ENCODE assay signal across 14 cellular contexts in genomic region chr6:122494665-122495272, GRCh38. TPM values are rescaled to one million over a fixed set of nuclear protein-coding genes. Genes with fewer than 3 reads are reported as not detected.
DNase-seq lines count a peak whose midpoint lies in the region; ATAC-seq and TF ChIP-seq lines count a peak whose summit lies in the region.
"Had no signal": no experiment of that assay in that cellular context is flagged by ENCODE, and none has a peak within 500 bp of the region (broad histone marks: within the 10 kb centered on the region; RNA-seq: fewer than 3 reads in every experiment).

No MANE protein-coding gene starts in this region.

- no peak overlapping the region for H3K27ac Mint-ChIP-seq in CD8-positive, alpha-beta memory T cell
- H3K27ac Mint-ChIP-seq: activated B cell treated with CpG ODN at 0.5 μM for 24 hours; CD4-positive, CD25-positive, alpha-beta regulatory T cell had no signal

- TF ChIP-seq CTCF in PC-3 (conservative IDR thresholded peaks at IDR 0.05; ENCODE audit: low read depth, low read length): no peak
- no peak for TF ChIP-seq CTCF in lower lobe of right lung (IDR thresholded peaks at IDR 0.05)
- no peak for TF ChIP-seq CTCF in A673 (conservative IDR thresholded peaks at IDR 0.05; ENCODE audit: low read depth, low read length)

- H3K4me3 Mint-ChIP-seq in CD8-positive, alpha-beta memory T cell: no peak overlapping the region
- H3K4me3 Mint-ChIP-seq: activated B cell treated with CpG ODN at 0.5 μM for 24 hours; CD4-positive, CD25-positive, alpha-beta regulatory T cell had no signal

- peaks cover 16 to 34% (median 30%) of the 10 kb centered on the region in 5 donors for H3K9me3 Mint-ChIP-seq in CD8-positive, alpha-beta memory T cell

- H3K36me3 ChIP-seq in PC-3 (ENCODE audit: low read depth, low read length) (no peaks in the 10 kb centered on the region), lower lobe of right lung (no peaks in the 10 kb centered on the region), A673 (ENCODE audit: insufficient read depth, low read length, poor library complexity, severe bottlenecking) (no peaks in the 10 kb centered on the region)
- no peaks in the 10 kb centered on the region for H3K36me3 ChIP-seq in CD8-positive, alpha-beta memory T cell (ENCODE audit: insufficient read depth, low read length)
- H3K36me3 ChIP-seq: breast epithelium, neutrophil, suprapubic skin had no signal

- CTCF ChIA-PET in PC-3 (lab: Charles Lee): interaction anchor here (1.1 kb wide), 1 partner anchor 36 kb away, joined by 11 read pairs; no protein-coding TSS in a partner anchor
- CTCF ChIA-PET in A673 (lab: Charles Lee): no interaction called here
- CTCF ChIA-PET in CD8-positive, alpha-beta memory T cell (lab: Charles Lee): interaction anchor here (3.0 kb wide), 1 partner anchor 36 kb away, joined by 9 read pairs; no protein-coding TSS in a partner anchor

- POLR2A ChIA-PET in PC-3 (lab: Charles Lee; ENCODE audit: unreplicated experiment): interaction anchor here (0.6 kb wide), 2 partner anchors 30 to 491 kb away, joined by 3 to 5 read pairs; no protein-coding TSS in a partner anchor
- POLR2A ChIA-PET in A673 (lab: Charles Lee; ENCODE audit: low non-redundant PET): no interaction called here
- POLR2A ChIA-PET in CD8-positive, alpha-beta memory T cell (lab: Charles Lee): no interaction called here

- peak overlapping the region; percentile 31 for H3K4me2 ChIP-seq in PC-3 (ENCODE audit: low read length)

- no peaks in the 10 kb centered on the region for H3K9me2 ChIP-seq in PC-3 (replicated peaks; ENCODE audit: low read length)

- peaks cover 4 to 6% (median 4%) of the 10 kb centered on the region in 3 donors for H3K4me1 Mint-ChIP-seq in CD8-positive, alpha-beta memory T cell

- H3K27me3 ChIP-seq in PC-3 (ENCODE audit: low read length) (no peaks in the 10 kb centered on the region), lower lobe of right lung (ENCODE audit: low read depth) (no peaks in the 10 kb centered on the region), A673 (replicated peaks; ENCODE audit: insufficient read depth, low read depth, low read length, poor library complexity) (no peaks in the 10 kb centered on the region)
- H3K27me3 ChIP-seq in CD8-positive, alpha-beta memory T cell (ENCODE audit: insufficient read depth, low read length, poor library complexity, severe bottlenecking): peaks cover 3% of the 10 kb centered on the region
- H3K27me3 ChIP-seq: breast epithelium, dorsolateral prefrontal cortex, neutrophil, suprapubic skin had no signal

- ATAC-seq in PC-3 (peak; percentile 77), lower lobe of right lung (peak; percentile 57 to 70)

- no peaks in the 10 kb centered on the region for H4K20me1 ChIP-seq in PC-3 (ENCODE audit: low read length)

- H3K27me3 Mint-ChIP-seq in CD8-positive, alpha-beta memory T cell: peaks cover 13 to 34% of the 10 kb centered on the region in 2 donors

- intact Hi-C loops in PC-3 (cut with micrococcal nuclease): loop anchor here (5.0 to 10.0 kb wide), 2 partner anchors 160 to 343 kb away; no protein-coding TSS in a partner anchor
- intact Hi-C loops in lower lobe of right lung (cut with DNase I): no loop called here
- intact Hi-C loops in A673 (cut with micrococcal nuclease; ENCODE audit: unreplicated experiment): no loop called here

- no peak overlapping the region for H3K27ac ChIP-seq in PC-3 (ENCODE audit: low read length)
- no peak overlapping the region for H3K27ac ChIP-seq in lower lobe of right lung
- H3K27ac ChIP-seq in A673 (ENCODE audit: low read depth, low read length, poor library complexity, severe bottlenecking): no peak overlapping the region
- no peak overlapping the region for H3K27ac ChIP-seq in CD8-positive, alpha-beta memory T cell (ENCODE audit: low read depth, low read length)
- H3K27ac ChIP-seq: dorsolateral prefrontal cortex, neutrophil, suprapubic skin had no signal

- BruUV-seq in PC-3 (replicated peaks; lab: Mats Ljungman, UMichigan) (no TSS peak), A673 (replicated peaks; lab: Mats Ljungman, UMichigan) (no TSS peak)

- no peaks in the 10 kb centered on the region for H3F3A ChIP-seq in PC-3 (ENCODE audit: low read length, unreplicated experiment)

- peak overlapping the region; percentile 24; the same call in 1 of the 2 replicates for H2AFZ ChIP-seq in PC-3 (ENCODE audit: low read length)

- H3K36me3 Mint-ChIP-seq in CD8-positive, alpha-beta memory T cell: peaks cover 0 to 6% (median 0%) of the 10 kb centered on the region in 3 donors
- H3K36me3 Mint-ChIP-seq: CD4-positive, CD25-positive, alpha-beta regulatory T cell had no signal

- H3K9me3 ChIP-seq in PC-3 (ENCODE audit: low read length) (no peaks in the 10 kb centered on the region), lower lobe of right lung (peaks cover 5% of the 10 kb centered on the region), A673 (ENCODE audit: low read depth, low read length, poor library complexity, severe bottlenecking) (no peaks in the 10 kb centered on the region)
- H3K9me3 ChIP-seq in CD8-positive, alpha-beta memory T cell (ENCODE audit: low read length): peaks cover 14% of the 10 kb centered on the region
- H3K9me3 ChIP-seq: neutrophil, suprapubic skin had no signal

- peak; percentile 7 for DNase-seq in NCI-H1105 (lab: John Stamatoyannopoulos, UW)
- no peak for DNase-seq in NCI-H1105 treated with DMSO at 0.1 percent for 48 hours (lab: John Stamatoyannopoulos, UW)
- peak; percentile 33 for DNase-seq in HT-29 (ENCODE audit: low spot score)
- peak; percentile 72 for DNase-seq in PC-3
- DNase-seq in lower lobe of right lung: no peak
- DNase-seq in A673 (ENCODE audit: low spot score): no peak
- DNase-seq in iPS-NIHi7 (ENCODE audit: extremely low spot score): no peak
- DNase-seq in CD8-positive, alpha-beta memory T cell: no peak
- DNase-seq: activated B cell treated with CpG ODN at 0.5 μM for 24 hours had no signal

- no peaks in the 10 kb centered on the region for H3K79me2 ChIP-seq in PC-3 (ENCODE audit: low read length)

- no peak overlapping the region for H3K9ac ChIP-seq in PC-3 (ENCODE audit: low read length)

- H3K4me3 ChIP-seq in PC-3 (ENCODE audit: low read length) (no peak overlapping the region), lower lobe of right lung (no peak overlapping the region), A673 (ENCODE audit: low read depth, low read length, poor library complexity, severe bottlenecking) (no peak overlapping the region)
- H3K4me3 ChIP-seq in CD8-positive, alpha-beta memory T cell (ENCODE audit: low read length): no peak overlapping the region
- H3K4me3 ChIP-seq: breast epithelium, dorsolateral prefrontal cortex, suprapubic skin had no signal

- H3K4me1 ChIP-seq in PC-3 (ENCODE audit: insufficient read depth, low read length) (peaks cover 15% of the 10 kb centered on the region), lower lobe of right lung (no peaks in the 10 kb centered on the region), A673 (ENCODE audit: insufficient read depth, low read length, poor library complexity, severe bottlenecking) (no peaks in the 10 kb centered on the region)
- no peaks in the 10 kb centered on the region for H3K4me1 ChIP-seq in CD8-positive, alpha-beta memory T cell (ENCODE audit: insufficient read depth, low read length)
- H3K4me1 ChIP-seq: breast epithelium, suprapubic skin had no signal

RNA-seq across cellular contexts. Expression of gene SERINC1, which starts 23.2 kb away (rescaled TPM):
- 22.9 and 27.0 TPM in 2 replicates for total RNA-seq in HT-29 (2014; rRNA removed; shearing (Covaris generic))
- total RNA-seq in PC-3 (2014; rRNA removed) (27.8 and 31.7 TPM in 2 replicates), lower lobe of right lung (216 TPM), A673 (2021) (81.6 and 82.9 TPM in 2 replicates)
- total RNA-seq in CD8-positive, alpha-beta memory T cell: 10 to 100 TPM; 61.7 to 62.9 TPM
- polyA plus RNA-seq in CD8-positive, alpha-beta memory T cell: 130 TPM

Comparison
In these comparisons a context has a peak if more than half of its experiments do, and no peak if none do; other contexts are left out.
1. DNase-seq: peak in NCI-H1105 (single experiment), HT-29 (single experiment) and PC-3 (single experiment); none in NCI-H1105 treated with DMSO at 0.1 percent for 48 hours (single experiment), lower lobe of right lung (single experiment), A673 (single experiment), iPS-NIHi7 (single experiment) and CD8-positive, alpha-beta memory T cell (0 of 5).